In the genomic region with DNA sequence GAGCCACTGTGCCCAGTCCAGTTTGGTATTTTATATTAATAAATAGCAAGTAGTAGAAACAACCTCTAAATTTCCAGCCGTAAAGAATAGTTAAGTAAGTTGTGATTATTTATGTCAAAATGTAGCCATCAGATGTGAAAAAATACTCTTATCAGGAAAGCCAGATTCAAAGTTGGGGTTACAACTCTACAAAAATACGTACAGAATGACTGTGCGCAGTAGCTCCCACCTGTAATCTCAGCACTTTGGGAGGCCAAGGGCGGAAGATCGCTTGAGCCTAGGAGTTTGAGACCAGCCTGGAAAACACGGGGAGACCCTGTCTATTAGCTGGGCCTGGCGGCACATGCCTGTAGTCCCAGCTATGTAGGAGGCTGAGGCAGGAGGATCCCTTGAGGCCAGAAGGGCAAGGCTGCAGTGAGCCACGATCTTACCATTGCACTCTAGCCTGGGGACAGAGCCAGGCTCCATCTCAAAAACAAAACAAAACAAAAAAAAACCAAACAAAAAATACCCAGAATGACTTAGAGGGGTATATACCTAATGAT, we compare ENCODE assay signal across 17 cellular contexts. TPM values are rescaled to one million over a fixed set of nuclear protein-coding genes. Genes with fewer than 3 reads are reported as not detected.
A peak's percentile ranks its signal among the peaks of the same experiment; 100 is the strongest.
DNase-seq lines count a peak whose midpoint lies in the region; ATAC-seq and TF ChIP-seq lines count a peak whose summit lies in the region.
"Had no signal": no experiment of that assay in that cellular context is flagged by ENCODE, and none has a peak within 500 bp of the region (broad histone marks: within the 10 kb centered on the region; RNA-seq: fewer than 3 reads in every experiment).

No MANE protein-coding gene starts in this region.

- ATAC-seq in SK-N-SH treated with all-trans-retinoic acid at 6 μM for 48 hours (no peak), HG03175 (IDR thresholded peaks at IDR 0.05; ENCODE audit: unreplicated experiment) (no peak)
- ATAC-seq: gastrocnemius medialis had no signal

- H2BK12ac ChIP-seq in neuronal stem cell (ENCODE audit: low read length) = no peak overlapping the region

- peaks cover 14 to 19% of the 10 kb centered on the region in 2 experiments for H3K36me3 ChIP-seq in SK-N-SH (replicated peaks in 1 of 2; ENCODE audit: control insufficient read depth in 1 of 2, insufficient read depth in 2 of 2, low read length in 1 of 2)
- peaks cover 21 to 31% of the 10 kb centered on the region in 2 donors for H3K36me3 ChIP-seq in neuronal stem cell (replicated peaks in 1 of 2; ENCODE audit: control insufficient read depth in 2 of 2, insufficient read depth in 2 of 2, low read length in 2 of 2)

- DNase-seq in SK-N-SH (no peak), NB4 (ENCODE audit: low read depth) (no peak), dorsolateral prefrontal cortex (no peak), neuronal stem cell (ENCODE audit: low spot score) (no peak), iPS-NIHi7 (ENCODE audit: extremely low spot score) (no peak), NCI-H1417 treated with DMSO at 0.1 percent for 48 hours (lab: John Stamatoyannopoulos, UW) (no peak)
- DNase-seq: activated naive CD4-positive, alpha-beta T cell; DMS79; gastrocnemius medialis; NCI-H446 treated with DMSO at 0.1 percent for 48 hours; stimulated activated CD4-positive, alpha-beta T cell treated with anti-CD3 and anti-CD28 coated beads, Interleukin-1b, Interleukin-23, amount 100 ng/mL, for 48 hours; stomach had no signal

- H4K91ac ChIP-seq in neuronal stem cell (ENCODE audit: low read depth, low read length, poor library complexity) = no peak overlapping the region

- intact Hi-C loops in dorsolateral prefrontal cortex (cut with DNase I) = no loop called here

- no peak overlapping the region for H3K18ac ChIP-seq in neuronal stem cell (ENCODE audit: low read length)

- CTCF ChIA-PET in SK-N-SH (lab: Yijun Ruan, JAX) = interaction anchor here (0.9 to 4.0 kb wide), 13 partner anchors 9 to 136 kb away, joined by 3 to 26 read pairs (median 5); a partner anchor contains a TSS

- no peaks in the 10 kb centered on the region for H3K9me2 ChIP-seq in SK-N-SH

- H3K79me2 ChIP-seq in SK-N-SH (ENCODE audit: insufficient read depth) = peaks cover 20% of the 10 kb centered on the region

- no peaks in the 10 kb centered on the region for H4K20me1 ChIP-seq in SK-N-SH (ENCODE audit: insufficient read depth)

- no peaks in the 10 kb centered on the region for H3K9me3 ChIP-seq in SK-N-SH
- H3K9me3 ChIP-seq in neuronal stem cell (replicated peaks in 1 of 2; ENCODE audit: control insufficient read depth in 2 of 2, insufficient read depth in 1 of 2, low read depth in 1 of 2, low read length in 2 of 2) = peaks cover 0 to 3% of the 10 kb centered on the region in 2 donors
- H3K9me3 ChIP-seq: gastrocnemius medialis, stomach had no signal

- TF ChIP-seq POLR2A in NB4 (IDR thresholded peaks at IDR 0.05; ENCODE audit: extremely low read depth, insufficient read length) = no peak

- no peak overlapping the region for H2BK120ac ChIP-seq in neuronal stem cell (ENCODE audit: low read depth, low read length)

- 93% methylated on average over 8 of the region's 8 CpGs for WGBS in SK-N-SH (ENCODE audit: low lambda C conversion rate)
- WGBS in neuronal stem cell (ENCODE audit: extremely low coverage in 2 of 2, insufficient read length in 2 of 2, insufficient replicate concordance in 1 of 2), 2 donors = no CpG with 5 or more reads among the region's 8 CpGs

- H3K27ac ChIP-seq in SK-N-SH (ENCODE audit: low read depth in 2 of 2, low read length in 1 of 2) (no peak overlapping the region), dorsolateral prefrontal cortex (peak overlapping the region in 2 of 59 donors; percentile 6 to 21), neuronal stem cell (replicated peaks; ENCODE audit: low read length) (no peak overlapping the region)
- H3K27ac ChIP-seq: 22Rv1 had no signal

- H4K8ac ChIP-seq in neuronal stem cell (ENCODE audit: low read depth, low read length) = peak overlapping the region; percentile 54

- TF ChIP-seq EP300 in SK-N-SH (IDR thresholded peaks at IDR 0.05; ENCODE audit: borderline replicate concordance in 1 of 2, low read depth in 1 of 2, low read length in 1 of 2) = no peak

- H3K79me1 ChIP-seq in neuronal stem cell (ENCODE audit: low read depth, low read length) = peaks cover 5% of the 10 kb centered on the region

- H3K27me3 ChIP-seq in SK-N-SH (ENCODE audit: insufficient read depth) = no peaks in the 10 kb centered on the region
- H3K27me3 ChIP-seq in dorsolateral prefrontal cortex = no peaks in the 10 kb centered on the region
- H3K27me3 ChIP-seq in neuronal stem cell (ENCODE audit: control insufficient read depth in 3 of 3, insufficient read depth in 3 of 3, low read depth in 1 of 3, low read length in 3 of 3) = no peaks in the 10 kb centered on the region
- H3K27me3 ChIP-seq: gastrocnemius medialis, stomach had no signal

- H3K23ac ChIP-seq in neuronal stem cell (ENCODE audit: low read depth, low read length, poor library complexity) = no peak overlapping the region

- H3K4me1 ChIP-seq in SK-N-SH (ENCODE audit: control insufficient read depth in 1 of 2, insufficient read depth in 2 of 2, low read depth in 1 of 2, low read length in 1 of 2) (peaks cover 0 to 7% of the 10 kb centered on the region in 2 experiments; a peak in 1 of 4 replicates), neuronal stem cell (ENCODE audit: control insufficient read depth in 2 of 2, insufficient read depth in 1 of 2, low read depth in 1 of 2, low read length in 2 of 2) (peaks cover 5 to 7% of the 10 kb centered on the region in 2 donors)

- POLR2A ChIA-PET in SK-N-SH (lab: Yijun Ruan, JAX) = no interaction called here

- no peak overlapping the region for H2AK5ac ChIP-seq in neuronal stem cell (ENCODE audit: low read depth, low read length)

- no peak overlapping the region for H2BK15ac ChIP-seq in neuronal stem cell (ENCODE audit: low read length)

- TF ChIP-seq CTCF in SK-N-SH (IDR thresholded peaks at IDR 0.05) = no peak
- no peak for TF ChIP-seq CTCF in NB4 (IDR thresholded peaks at IDR 0.05; ENCODE audit: low read depth, low read length)
- no peak for TF ChIP-seq CTCF in dorsolateral prefrontal cortex (IDR thresholded peaks at IDR 0.05 in 54 of 56, conservative IDR thresholded peaks at IDR 0.05 in 2 of 56; ENCODE audit: low read depth in 1 of 56, partially characterized antibody in 56 of 56)

- H2AFZ ChIP-seq in SK-N-SH (ENCODE audit: low read depth) (no peak overlapping the region), neuronal stem cell (ENCODE audit: low read length) (no peak overlapping the region)

- peak overlapping the region; percentile 95 for H3K4me2 ChIP-seq in SK-N-SH
- no peak overlapping the region for H3K4me2 ChIP-seq in neuronal stem cell (ENCODE audit: insufficient read depth, low read length, poor library complexity, severe bottlenecking)

- H3K4me3 ChIP-seq in SK-N-SH (ENCODE audit: low read depth in 2 of 2, low read length in 1 of 2) = no peak overlapping the region; a peak in 1 of 4 replicates
- peak overlapping the region; percentile 73 for H3K4me3 ChIP-seq in NB4 (ENCODE audit: low read depth, low read length)
- H3K4me3 ChIP-seq in dorsolateral prefrontal cortex = peak overlapping the region in 34 of 59 donors; percentile 68 to 100 (median 96)
- no peak overlapping the region for H3K4me3 ChIP-seq in neuronal stem cell (ENCODE audit: low read length in 2 of 2)

- H3F3A ChIP-seq in SK-N-SH (replicated peaks; ENCODE audit: insufficient read depth) = peaks cover 3% of the 10 kb centered on the region

- no peak overlapping the region for H3K14ac ChIP-seq in neuronal stem cell (ENCODE audit: low read length)

- no peak overlapping the region for H3K4ac ChIP-seq in neuronal stem cell (ENCODE audit: low read length)

- H2BK5ac ChIP-seq in neuronal stem cell (ENCODE audit: low read length) = no peak overlapping the region

- no peak for TF ChIP-seq RAD21 in SK-N-SH (IDR thresholded peaks at IDR 0.05; ENCODE audit: low read length)

- H3K9ac ChIP-seq in SK-N-SH (no peak overlapping the region), neuronal stem cell (ENCODE audit: low read depth, low read length, poor library complexity) (peak overlapping the region; percentile 66)

TF ChIP-seq in SK-N-SH, 30 proteins besides CTCF, POLR2A, EP300 and RAD21 (continues in another document):
- TF ChIP-seq FOXJ3 (CRISPR knock-in tag; IDR thresholded peaks at IDR 0.05) (no peak), CHD2 (IDR thresholded peaks at IDR 0.05; ENCODE audit: low read length, partially characterized antibody) (no peak)

TF ChIP-seq in SK-N-SH treated with all-trans-retinoic acid at 6 μM for 48 hours, 23 proteins besides CTCF, POLR2A, EP300 and RAD21 (continues in another document):
- TF ChIP-seq CSDC2 (CRISPR knock-in tag; IDR thresholded peaks at IDR 0.05) (no peak), ZC3H10 (CRISPR knock-in tag; IDR thresholded peaks at IDR 0.05) (no peak)

RNA-seq across cellular contexts. Expression of a gene that starts 1.7 kb away (rescaled TPM):
- 4.7 and 7.3 TPM in 2 replicates for polyA plus RNA-seq in SK-N-SH (2012; rRNA removed)
- 3.8 and 4.9 TPM in 2 replicates for polyA plus RNA-seq in SK-N-SH (2012; cell fraction: cytosol; rRNA removed)
- 9.4 and 10.9 TPM in 2 replicates for polyA plus RNA-seq in SK-N-SH (2012; cell fraction: nucleus; rRNA removed)
- total RNA-seq in dorsolateral prefrontal cortex = 10 to 100 TPM; 18.3 to 46.8 (median 28.7) TPM
- 8.3 TPM for polyA plus RNA-seq in neuronal stem cell (2013, experiment 1 of 2)
- 8.8 TPM for polyA plus RNA-seq in neuronal stem cell (2013, experiment 2 of 2)

RNA-seq across cellular contexts. Expression of a gene that starts 36.6 kb away (rescaled TPM):
- not detected in 2 replicates for polyA plus RNA-seq in SK-N-SH (2012; rRNA removed)
- polyA plus RNA-seq in SK-N-SH (2012; cell fraction: cytosol; rRNA removed) = not detected in 2 replicates
- polyA plus RNA-seq in SK-N-SH (2012; cell fraction: nucleus; rRNA removed) = 0.02 TPM in 1 of 2 replicates, not detected in the other
- under 1 TPM in 1 of 120 experiments, not detected in 119; 0.60 TPM for total RNA-seq in dorsolateral prefrontal cortex
- not detected for polyA plus RNA-seq in neuronal stem cell (2013, experiment 1 of 2)
- not detected for polyA plus RNA-seq in neuronal stem cell (2013, experiment 2 of 2)
- total RNA-seq: M059J, osteocyte had no signal

RNA-seq across cellular contexts. Expression of a gene that starts 37.8 kb away (rescaled TPM):
- 0.11 and 0.12 TPM in 2 replicates for polyA plus RNA-seq in SK-N-SH (2012; rRNA removed)
- polyA plus RNA-seq in SK-N-SH (2012; cell fraction: cytosol; rRNA removed) = 0.07 and 0.10 TPM in 2 replicates
- 0.08 and 0.15 TPM in 2 replicates for polyA plus RNA-seq in SK-N-SH (2012; cell fraction: nucleus; rRNA removed)
- total RNA-seq in dorsolateral prefrontal cortex = 10 to 100 TPM in 50 of 120 experiments, 1 to 10 TPM in 70; 2.2 to 16.0 (median 9.4) TPM
- polyA plus RNA-seq in neuronal stem cell (2013, experiment 1 of 2) = not detected
- polyA plus RNA-seq in neuronal stem cell (2013, experiment 2 of 2) = 0.07 TPM
- total RNA-seq: M059J, osteocyte had no signal

RNA-seq across cellular contexts. Expression of a gene that starts 43.3 kb away (rescaled TPM):
- polyA plus RNA-seq in SK-N-SH (2012; rRNA removed) = 9.3 and 11.7 TPM in 2 replicates
- polyA plus RNA-seq in SK-N-SH (2012; cell fraction: cytosol; rRNA removed) = 3.5 and 5.2 TPM in 2 replicates
- 16.5 and 22.1 TPM in 2 replicates for polyA plus RNA-seq in SK-N-SH (2012; cell fraction: nucleus; rRNA removed)
- total RNA-seq in dorsolateral prefrontal cortex = 10 to 100 TPM in 2 of 120 experiments, 1 to 10 TPM in 108, under 1 TPM in 10; 0.55 to 13.8 (median 2.0) TPM
- 0.32 TPM for polyA plus RNA-seq in neuronal stem cell (2013, experiment 1 of 2)
- 0.30 TPM for polyA plus RNA-seq in neuronal stem cell (2013, experiment 2 of 2)

RNA-seq across cellular contexts. Expression of a gene that starts 51.3 kb away (rescaled TPM):
- polyA plus RNA-seq in SK-N-SH (2012; rRNA removed) = 33.8 and 45.5 TPM in 2 replicates
- polyA plus RNA-seq in SK-N-SH (2012; cell fraction: cytosol; rRNA removed) = 53.9 and 68.0 TPM in 2 replicates
- 18.4 and 44.0 TPM in 2 replicates for polyA plus RNA-seq in SK-N-SH (2012; cell fraction: nucleus; rRNA removed)
- 100 to 1,000 TPM in 1 of 120 experiments, 10 to 100 TPM in 119; 42.3 to 101 (median 76.7) TPM for total RNA-seq in dorsolateral prefrontal cortex
- polyA plus RNA-seq in neuronal stem cell (2013, experiment 1 of 2) = 239 TPM
- polyA plus RNA-seq in neuronal stem cell (2013, experiment 2 of 2) = 243 TPM

Comparison
In these comparisons a context has a peak if more than half of its experiments do, and no peak if none do; other contexts are left out.
1. H3K4me3 ChIP-seq: peak in NB4 (single experiment) and dorsolateral prefrontal cortex (34 of 59); none in SK-N-SH (0 of 2) and neuronal stem cell (0 of 2).